In genomic region chr11:2558402-2558801, GRCh38 we compare ENCODE assay signal across 14 cellular contexts.
"Had no signal": no experiment of that assay in that cellular context is flagged by ENCODE, and none has a peak within 500 bp of the region (broad histone marks: within the 10 kb centered on the region; RNA-seq: fewer than 3 reads in every experiment).

No MANE protein-coding gene starts in this region.

- H3K27ac Mint-ChIP-seq: effector memory CD8-positive, alpha-beta T cell had no signal

- H3K27me3 Mint-ChIP-seq: central memory CD8-positive, alpha-beta T cell; effector memory CD8-positive, alpha-beta T cell had no signal

- H3K9me3 ChIP-seq: body of pancreas, suprapubic skin, upper lobe of left lung had no signal

- H3K36me3 ChIP-seq: SJCRH30, suprapubic skin, upper lobe of left lung had no signal

- H3K9me3 Mint-ChIP-seq: activated T-cell treated with anti-CD3 and anti-CD28 coated beads, Interleukin-2, amount 50 U/mL, for 4 hours; central memory CD8-positive, alpha-beta T cell; effector memory CD8-positive, alpha-beta T cell had no signal

- H3K4me3 Mint-ChIP-seq: activated T-cell treated with anti-CD3 and anti-CD28 coated beads, Interleukin-2, amount 50 U/mL, for 4 hours; central memory CD8-positive, alpha-beta T cell; effector memory CD8-positive, alpha-beta T cell had no signal

- ATAC-seq: activated T-cell treated with anti-CD3 and anti-CD28 coated beads, Interleukin-2, amount 50 U/mL, for 4 hours; body of pancreas; effector memory CD8-positive, alpha-beta T cell; stimulated activated naive CD8-positive, alpha-beta T cell treated with anti-CD3 and anti-CD28 coated beads, Interleukin-15, Interleukin-2, amounts not matched to agents 100 U/mL and 50 U/mL, for 24 hours had no signal

- H3K27me3 ChIP-seq: body of pancreas, hepatocyte, SJCRH30, suprapubic skin, upper lobe of left lung had no signal

- H3K27ac ChIP-seq: hepatocyte, suprapubic skin, upper lobe of left lung had no signal

- H3K4me1 Mint-ChIP-seq: central memory CD8-positive, alpha-beta T cell had no signal

- H3K4me3 ChIP-seq: body of pancreas, hepatocyte, SJCRH30, suprapubic skin, upper lobe of left lung had no signal

- H2AFZ ChIP-seq: hepatocyte had no signal

- DNase-seq: activated CD4-positive, alpha-beta T cell treated with anti-CD3 and anti-CD28 coated beads, Interleukin-2, amount 50 U/mL, for 48 hours; activated CD4-positive, CD25-positive, alpha-beta regulatory T cell treated with anti-CD3 and anti-CD28 coated beads, Interleukin-2, amount 50 U/mL, for 72 hours; activated naive CD4-positive, alpha-beta T cell; activated T-cell treated with anti-CD3 and anti-CD28 coated beads, Interleukin-2, amount 50 U/mL, for 4 hours; effector memory CD8-positive, alpha-beta T cell; mammary epithelial cell; SJCRH30; stimulated activated CD4-positive, alpha-beta T cell treated with anti-CD3 and anti-CD28 coated beads, Interleukin-12 subunit alpha, Interleukin-12 subunit beta, amount 100 ng/mL, for 4 hours; stimulated activated naive CD8-positive, alpha-beta T cell treated with anti-CD3 and anti-CD28 coated beads, Interleukin-15, Interleukin-2, amounts not matched to agents 100 U/mL and 50 U/mL, for 24 hours had no signal

- H3K4me1 ChIP-seq: suprapubic skin had no signal

- H3K4me2 ChIP-seq: hepatocyte had no signal
